ENCODE assay signal across 1 cellular context in the genomic region with DNA sequence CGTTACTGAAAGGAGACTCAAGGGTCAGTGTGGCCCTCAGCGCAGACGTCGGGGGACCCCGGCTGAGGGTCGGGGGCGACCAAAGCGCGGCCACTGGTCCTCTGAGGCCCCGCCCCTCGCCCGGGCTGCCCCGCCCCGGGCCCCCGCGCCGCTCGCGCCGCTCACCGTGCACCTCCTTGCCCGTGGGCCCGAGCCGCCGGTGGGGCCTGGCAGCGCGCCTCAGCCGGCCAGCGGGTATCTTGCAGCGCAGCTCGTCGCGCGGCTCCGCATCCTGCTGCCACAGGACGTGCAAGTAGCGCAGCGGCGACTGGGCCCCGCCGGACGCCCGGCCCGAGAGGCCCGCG.
TF ChIP-seq lines count a peak whose summit lies in the region.

No MANE protein-coding gene starts in this region.

TF ChIP-seq in IMR-90, 13 proteins besides CTCF, POLR2A, EP300 and RAD21:
- no peak for TF ChIP-seq RCOR1 (IDR thresholded peaks at IDR 0.05; ENCODE audit: insufficient replicate concordance, low read length)
- no peak for TF ChIP-seq MAFK (IDR thresholded peaks at IDR 0.05; ENCODE audit: low read depth, low read length)
- TF ChIP-seq, protein P1, sequence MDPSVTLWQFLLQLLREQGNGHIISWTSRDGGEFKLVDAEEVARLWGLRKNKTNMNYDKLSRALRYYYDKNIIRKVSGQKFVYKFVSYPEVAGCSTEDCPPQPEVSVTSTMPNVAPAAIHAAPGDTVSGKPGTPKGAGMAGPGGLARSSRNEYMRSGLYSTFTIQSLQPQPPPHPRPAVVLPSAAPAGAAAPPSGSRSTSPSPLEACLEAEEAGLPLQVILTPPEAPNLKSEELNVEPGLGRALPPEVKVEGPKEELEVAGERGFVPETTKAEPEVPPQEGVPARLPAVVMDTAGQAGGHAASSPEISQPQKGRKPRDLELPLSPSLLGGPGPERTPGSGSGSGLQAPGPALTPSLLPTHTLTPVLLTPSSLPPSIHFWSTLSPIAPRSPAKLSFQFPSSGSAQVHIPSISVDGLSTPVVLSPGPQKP (IDR thresholded peaks at IDR 0.05; ENCODE audit: borderline replicate concordance, low read depth, low read length) = no peak
- no peak for TF ChIP-seq MXI1 (IDR thresholded peaks at IDR 0.05; ENCODE audit: borderline replicate concordance, low read depth, low read length)
- TF ChIP-seq CEBPB (IDR thresholded peaks at IDR 0.05; ENCODE audit: low read depth, low read length) = no peak
- TF ChIP-seq NFE2L2 (IDR thresholded peaks at IDR 0.05; ENCODE audit: low read depth, low read length) = no peak
